23 cellular contexts compared by ENCODE assay signal in genomic region chr1:119394085-119394484, GRCh38. TPM values are rescaled to one million over a fixed set of nuclear protein-coding genes. Genes with fewer than 3 reads are reported as not detected.
"Had no signal": no experiment of that assay in that cellular context is flagged by ENCODE, and none has a peak within 500 bp of the region (broad histone marks: within the 10 kb centered on the region; RNA-seq: fewer than 3 reads in every experiment).

No MANE protein-coding gene starts in this region.

- H3K27me3 ChIP-seq: SJSA1 had no signal

- H3K4me1 ChIP-seq: SJSA1 had no signal

- H3K4me3 ChIP-seq: SJSA1, SK-N-MC had no signal

- H3K36me3 ChIP-seq: SJSA1 had no signal

- DNase-seq: IMR-90, Karpas-422, KG1, MM.1S, NCI-H1092 treated with DMSO at 0.1 percent for 48 hours, NCI-H1436, NCI-H187, NCI-H2029, NCI-H2081 treated with DMSO at 0.1 percent for 48 hours, NCI-H2171, NCI-H226, NCI-H446, NCI-H510A, NCI-H524 treated with DMSO at 0.1 percent for 48 hours, NCI-H69, NCI-H774, Right ventricle myocardium superior, RPMI8226, SIG-M5 had no signal

- H3K27ac ChIP-seq: SJSA1, SK-N-MC had no signal

- H3K9me3 ChIP-seq: SJSA1 had no signal

RNA-seq across cellular contexts. Expression of gene HSD3B2, which starts 20.9 kb away (rescaled TPM):
- total RNA-seq: HT-29, IMR-90, M059J, Right ventricle myocardium superior, SJSA1 had no signal
- polyA plus RNA-seq: IMR-90 had no signal

RNA-seq across cellular contexts. Expression of gene HAO2, which starts 25.5 kb away (rescaled TPM):
- total RNA-seq: HT-29, IMR-90, M059J, Right ventricle myocardium superior, SJSA1 had no signal
- polyA plus RNA-seq: IMR-90 had no signal
